Comparison of ENCODE assay signal across 1 cellular context in genomic region chr10:71266147-71266917, GRCh38.
TF ChIP-seq lines count a peak whose summit lies in the region.

No MANE protein-coding gene starts in this region.

TF ChIP-seq in K562, 482 proteins besides CTCF, POLR2A, EP300 and RAD21 (continued from another document):
- TF ChIP-seq ZNF449 (CRISPR knock-in tag; IDR thresholded peaks at IDR 0.05) (peak; percentile 61; the same call in 1 of the 2 replicates), ZNF184 (CRISPR knock-in tag; IDR thresholded peaks at IDR 0.05) (no peak), E2F6 (IDR thresholded peaks at IDR 0.05; ENCODE audit: borderline replicate concordance in 1 of 2, extremely low read depth in 1 of 2, insufficient read depth in 1 of 2, insufficient read length in 1 of 2, low read depth in 1 of 2, low read length in 1 of 2, poor library complexity in 1 of 2, severe bottlenecking in 1 of 2) (peak; percentile 89 to 91), ZNF143 (CRISPR knock-in tag; IDR thresholded peaks at IDR 0.05) (peak; percentile 54; the same call in 1 of the 2 replicates), MEIS2 (IDR thresholded peaks at IDR 0.05; ENCODE audit: partially characterized antibody) (no peak), ZNF395 (CRISPR knock-in tag; IDR thresholded peaks at IDR 0.05) (peak; percentile 97), CREB3L1 (IDR thresholded peaks at IDR 0.05; ENCODE audit: borderline replicate concordance, low read depth) (peak; percentile 72; the same call in 1 of the 2 replicates), ZNF175 (CRISPR knock-in tag; IDR thresholded peaks at IDR 0.05; ENCODE audit: low read depth) (peak; percentile 96), ZFP1 (CRISPR knock-in tag; IDR thresholded peaks at IDR 0.05) (no peak), SNRNP70 (optimal IDR thresholded peaks at IDR 0.05; ENCODE audit: low read depth, low read length) (no peak), PHTF2 (CRISPR knock-in tag; IDR thresholded peaks at IDR 0.05) (no peak), TAF15 (IDR thresholded peaks at IDR 0.05; ENCODE audit: low read depth, low read length) (no peak), ZNF140 (CRISPR knock-in tag; IDR thresholded peaks at IDR 0.05) (no peak), ZNF239 (CRISPR knock-in tag; IDR thresholded peaks at IDR 0.05) (peak; percentile 39; the same call in 1 of the 2 replicates), SOX6 (IDR thresholded peaks at IDR 0.05) (peak; percentile 87), ZNF717 (CRISPR knock-in tag; IDR thresholded peaks at IDR 0.05) (0 out of 2 replicates have a peak, but pooled peaks have one; percentile 5), TCF15 (CRISPR knock-in tag; IDR thresholded peaks at IDR 0.05) (peak; percentile 89), POLR3G (IDR thresholded peaks at IDR 0.05; ENCODE audit: extremely low read depth, insufficient read length, insufficient replicate concordance) (no peak), ZNF311 (CRISPR knock-in tag; IDR thresholded peaks at IDR 0.05) (peak; percentile 75), TAF1 (IDR thresholded peaks at IDR 0.05; ENCODE audit: control insufficient read depth, extremely low read depth, insufficient read depth, low read length, severe bottlenecking) (no peak), RUNX1 (IDR thresholded peaks at IDR 0.05; ENCODE audit: low read depth) (no peak), NR2F6 (CRISPR knock-in tag; IDR thresholded peaks at IDR 0.05) (0 out of 2 replicates have a peak, but pooled peaks have one; percentile 28), ATF7 (IDR thresholded peaks at IDR 0.05) (peak; percentile 98), GTF2E2 (tag; IDR thresholded peaks at IDR 0.05) (peak; percentile 74; the same call in 1 of the 2 replicates), PPARD (CRISPR knock-in tag; IDR thresholded peaks at IDR 0.05) (peak; percentile 12; the same call in 1 of the 2 replicates)
